In the genomic region with DNA sequence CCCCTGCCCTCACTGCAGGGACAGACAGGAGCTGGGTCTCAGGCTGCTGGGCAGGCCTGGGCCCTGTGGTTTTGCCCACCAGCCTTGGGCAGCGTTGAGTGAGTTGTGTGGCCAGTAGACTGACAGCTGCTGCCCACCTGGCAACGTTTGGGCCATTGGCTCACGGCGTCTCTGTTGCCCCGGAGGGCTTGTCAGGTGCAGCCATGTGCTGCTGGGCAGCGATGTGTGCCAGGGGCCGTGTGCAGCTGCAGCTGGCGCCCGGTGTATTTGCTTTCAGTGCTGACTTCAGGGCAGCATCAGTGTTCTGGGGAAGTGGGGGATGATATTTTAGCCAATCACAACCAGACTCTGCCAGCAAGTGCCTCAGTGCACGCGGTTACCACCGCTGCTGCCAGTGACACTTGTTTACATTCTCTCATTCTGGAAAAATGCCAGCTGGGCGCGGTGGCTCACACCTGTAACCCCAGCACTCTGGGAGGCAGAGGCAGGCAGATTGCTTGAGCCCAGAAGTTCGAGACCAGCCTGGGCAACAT, we compare ENCODE assay signal across 1 cellular context.
TF ChIP-seq lines count a peak whose summit lies in the region.

No MANE protein-coding gene starts in this region.

TF ChIP-seq in H1, 55 proteins besides CTCF, POLR2A, EP300 and RAD21:
- TF ChIP-seq CREB1 (IDR thresholded peaks at IDR 0.05) (no peak), CHD2 (IDR thresholded peaks at IDR 0.05; ENCODE audit: low read length) (no peak), KDM1A (IDR thresholded peaks at IDR 0.05; ENCODE audit: borderline replicate concordance, low read length) (no peak), SP1 (IDR thresholded peaks at IDR 0.05; ENCODE audit: low read depth, low read length) (no peak), YY1 (IDR thresholded peaks at IDR 0.05; ENCODE audit: low read depth, low read length) (no peak), RBBP5 (IDR thresholded peaks at IDR 0.05; ENCODE audit: borderline replicate concordance, low read depth, low read length) (no peak), NRF1 (IDR thresholded peaks at IDR 0.05; ENCODE audit: low read depth, low read length) (no peak), SP4 (IDR thresholded peaks at IDR 0.05; ENCODE audit: low read length) (no peak), TEAD4 (IDR thresholded peaks at IDR 0.05; ENCODE audit: low read depth, low read length) (no peak), CBX8 (IDR thresholded peaks at IDR 0.05; ENCODE audit: borderline replicate concordance, low read depth, low read length) (no peak), MAFK (IDR thresholded peaks at IDR 0.05; ENCODE audit: low read depth, low read length) (no peak), CHD1 (IDR thresholded peaks at IDR 0.05; ENCODE audit: low read depth, low read length) (no peak), SRF (IDR thresholded peaks at IDR 0.05; ENCODE audit: low read depth, low read length) (no peak), ATF2 (IDR thresholded peaks at IDR 0.05; ENCODE audit: low read length) (no peak), POLR2AphosphoS5 (IDR thresholded peaks at IDR 0.05; ENCODE audit: low read depth, low read length) (no peak), RNF2 (IDR thresholded peaks at IDR 0.05; ENCODE audit: borderline replicate concordance, low read depth, low read length, missing control alignments, poor library complexity, severe bottlenecking) (no peak), KDM4A (IDR thresholded peaks at IDR 0.05; ENCODE audit: low read depth, low read length, severe bottlenecking) (no peak), BRCA1 (IDR thresholded peaks at IDR 0.05; ENCODE audit: low read depth, low read length) (no peak)
- TF ChIP-seq, protein P1, sequence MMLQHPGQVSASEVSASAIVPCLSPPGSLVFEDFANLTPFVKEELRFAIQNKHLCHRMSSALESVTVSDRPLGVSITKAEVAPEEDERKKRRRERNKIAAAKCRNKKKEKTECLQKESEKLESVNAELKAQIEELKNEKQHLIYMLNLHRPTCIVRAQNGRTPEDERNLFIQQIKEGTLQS (IDR thresholded peaks at IDR 0.05; ENCODE audit: insufficient read depth, low read depth, low read length), result no peak
- TF ChIP-seq, protein P2, sequence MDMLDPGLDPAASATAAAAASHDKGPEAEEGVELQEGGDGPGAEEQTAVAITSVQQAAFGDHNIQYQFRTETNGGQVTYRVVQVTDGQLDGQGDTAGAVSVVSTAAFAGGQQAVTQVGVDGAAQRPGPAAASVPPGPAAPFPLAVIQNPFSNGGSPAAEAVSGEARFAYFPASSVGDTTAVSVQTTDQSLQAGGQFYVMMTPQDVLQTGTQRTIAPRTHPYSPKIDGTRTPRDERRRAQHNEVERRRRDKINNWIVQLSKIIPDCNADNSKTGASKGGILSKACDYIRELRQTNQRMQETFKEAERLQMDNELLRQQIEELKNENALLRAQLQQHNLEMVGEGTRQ (IDR thresholded peaks at IDR 0.05; ENCODE audit: low read length), result no peak
